8 cellular contexts compared by ENCODE assay signal in genomic region chr7:47978790-47979144, GRCh38. TPM values are rescaled to one million over a fixed set of nuclear protein-coding genes. Genes with fewer than 3 reads are reported as not detected.
A peak's percentile ranks its signal among the peaks of the same experiment; 100 is the strongest.
DNase-seq lines count a peak whose midpoint lies in the region; ATAC-seq, FAIRE-seq and TF ChIP-seq lines count a peak whose summit lies in the region.

No MANE protein-coding gene starts in this region.

- no peak overlapping the region for H4K8ac ChIP-seq in trophoblast cell (ENCODE audit: low read depth, low read length)

- H3K4me2 ChIP-seq in trophoblast cell (ENCODE audit: low read length) = peak overlapping the region; percentile 79

- H2AFZ ChIP-seq in trophoblast cell (ENCODE audit: insufficient read depth, low read length, poor library complexity) = peak overlapping the region; percentile 43

- H3K4me3 ChIP-seq in RWPE2 (ENCODE audit: severe bottlenecking) (peak overlapping the region; percentile 50), esophagus squamous epithelium (peak overlapping the region; percentile 55 to 94 (median 73)), trophoblast cell (ENCODE audit: low read depth, low read length) (peak overlapping the region; percentile 81)

- H3K4me1 ChIP-seq in RWPE2 (ENCODE audit: insufficient read depth, poor library complexity, severe bottlenecking) (peaks cover 3% of the 10 kb centered on the region), esophagus squamous epithelium (peaks cover 0 to 26% (median 9%) of the 10 kb centered on the region in 3 donors), trophoblast cell (ENCODE audit: control insufficient read depth in 1 of 2, insufficient read depth in 2 of 2, low read length in 2 of 2) (peaks cover 0 to 3% of the 10 kb centered on the region in 2 experiments)

- H2BK120ac ChIP-seq in trophoblast cell (ENCODE audit: insufficient read depth, low read length, poor library complexity) = no peak overlapping the region

- H3K9ac ChIP-seq in trophoblast cell (ENCODE audit: low read length) = peak overlapping the region; percentile 18

- no peak overlapping the region for H3K14ac ChIP-seq in trophoblast cell (ENCODE audit: low read length)

- H4K91ac ChIP-seq in trophoblast cell (ENCODE audit: low read depth, low read length) = no peak overlapping the region

- H3K4ac ChIP-seq in trophoblast cell (ENCODE audit: low read depth, low read length) = no peak overlapping the region

- H3K23ac ChIP-seq in trophoblast cell (ENCODE audit: low read length) = no peak overlapping the region

- ATAC-seq in RWPE2 (ENCODE audit: low read depth) = no peak
- no peak for ATAC-seq in GM21515 (IDR thresholded peaks at IDR 0.05; ENCODE audit: unreplicated experiment)
- ATAC-seq in GM18867 (IDR thresholded peaks at IDR 0.05; ENCODE audit: unreplicated experiment) = no peak

- FAIRE-seq in D721Med (lab: Jason Lieb, UNC) = peak; percentile 21

- no peak overlapping the region for H2BK12ac ChIP-seq in trophoblast cell (ENCODE audit: low read length)

- TF ChIP-seq CTCF in D721Med (IDR thresholded peaks at IDR 0.05; ENCODE audit: insufficient read depth, missing control alignments) (no peak), RWPE2 (IDR thresholded peaks at IDR 0.05; ENCODE audit: poor library complexity, severe bottlenecking) (no peak), esophagus squamous epithelium (IDR thresholded peaks at IDR 0.05) (no peak)

- peaks cover 51% of the 10 kb centered on the region for H3K36me3 ChIP-seq in RWPE2 (ENCODE audit: low read depth)
- peaks cover 9 to 47% (median 28%) of the 10 kb centered on the region in 3 donors for H3K36me3 ChIP-seq in esophagus squamous epithelium
- peaks cover 18 to 36% of the 10 kb centered on the region in 2 experiments for H3K36me3 ChIP-seq in trophoblast cell (ENCODE audit: control insufficient read depth in 1 of 2, insufficient read depth in 2 of 2, low read length in 2 of 2)

- no peak overlapping the region for H2AK5ac ChIP-seq in trophoblast cell (ENCODE audit: low read length)

- H3K79me2 ChIP-seq in trophoblast cell (ENCODE audit: control insufficient read depth, insufficient read depth, low read length, poor library complexity) = peaks cover 2% of the 10 kb centered on the region

- intact Hi-C loops in esophagus squamous epithelium (cut with DNase I) = no loop called here

- DNase-seq in D721Med (ENCODE audit: insufficient read length, low spot score) (no peak), RWPE2 (ENCODE audit: low spot score) (no peak), esophagus squamous epithelium (lab: John Stamatoyannopoulos, UW) (no peak), trophoblast cell (no peak), NCI-H510A treated with DMSO at 0.1 percent for 48 hours (lab: John Stamatoyannopoulos, UW) (no peak), mesenteric fat pad (ENCODE audit: low spot score) (no peak)

- H3K27me3 ChIP-seq in RWPE2 (ENCODE audit: insufficient read depth, poor library complexity, severe bottlenecking) = no peaks in the 10 kb centered on the region
- H3K27me3 ChIP-seq in esophagus squamous epithelium = no peaks in the 10 kb centered on the region
- no peaks in the 10 kb centered on the region for H3K27me3 ChIP-seq in trophoblast cell (ENCODE audit: insufficient read depth, low read length)

- H3K79me1 ChIP-seq in trophoblast cell (ENCODE audit: low read length) = peaks cover 2% of the 10 kb centered on the region

- H3K18ac ChIP-seq in trophoblast cell (ENCODE audit: low read length) = no peak overlapping the region

- H3K9me3 ChIP-seq in RWPE2 (ENCODE audit: severe bottlenecking) (no peaks in the 10 kb centered on the region), esophagus squamous epithelium (no peaks in the 10 kb centered on the region), trophoblast cell (ENCODE audit: insufficient read depth, low read depth, low read length) (no peaks in the 10 kb centered on the region)

- no peak overlapping the region for H2BK5ac ChIP-seq in trophoblast cell (ENCODE audit: low read depth, low read length, poor library complexity)

- no peak overlapping the region for H4K12ac ChIP-seq in trophoblast cell (ENCODE audit: low read depth, low read length)

- 1 to 4% methylated on average over 4 of the region's 4 CpGs for WGBS in esophagus squamous epithelium, 2 donors
- no CpG with 5 or more reads among the region's 4 CpGs for WGBS in trophoblast cell (ENCODE audit: extremely low coverage, insufficient coverage, insufficient read length)

- no peak for TF ChIP-seq POLR2A in esophagus squamous epithelium (IDR thresholded peaks at IDR 0.05)

- H3K27ac ChIP-seq in RWPE2 (ENCODE audit: poor library complexity, severe bottlenecking) = peak overlapping the region; percentile 67
- peak overlapping the region; percentile 87 to 96 (median 91) for H3K27ac ChIP-seq in esophagus squamous epithelium
- H3K27ac ChIP-seq in trophoblast cell (ENCODE audit: low read depth, low read length) = no peak overlapping the region

RNA-seq across cellular contexts. Expression of gene HUS1, which starts 0.6 kb away (rescaled TPM):
- 10 to 100 TPM; 15.2 to 31.6 (median 24.0) TPM for total RNA-seq in esophagus squamous epithelium
- polyA plus RNA-seq in trophoblast cell (2013) = 19.5 and 19.6 TPM in 2 replicates
- total RNA-seq in mesenteric fat pad = 35.8 TPM

RNA-seq across cellular contexts. Expression of gene PKD1L1, which starts 30.5 kb away (rescaled TPM):
- total RNA-seq in esophagus squamous epithelium = under 1 TPM in 3 of 4 donors, not detected in 1; 0.06 to 0.19 (median 0.13) TPM
- polyA plus RNA-seq in trophoblast cell (2013) = 0.07 and 0.15 TPM in 2 replicates
- 0.58 TPM for total RNA-seq in mesenteric fat pad

RNA-seq across cellular contexts. Expression of gene SUN3, which starts 50.1 kb away (rescaled TPM):
- total RNA-seq in esophagus squamous epithelium (not detected), mesenteric fat pad (not detected)
- polyA plus RNA-seq in trophoblast cell (2013) = 4.0 and 4.8 TPM in 2 replicates

RNA-seq across cellular contexts. Expression of gene C7orf57, which starts 56.6 kb away (rescaled TPM):
- 1 to 10 TPM in 2 of 4 donors, under 1 TPM in 2; 0.57 to 2.3 (median 1.0) TPM for total RNA-seq in esophagus squamous epithelium
- 0.22 and 0.25 TPM in 2 replicates for polyA plus RNA-seq in trophoblast cell (2013)
- not detected for total RNA-seq in mesenteric fat pad
